ENCODE assay signal across 11 cellular contexts in genomic region chr12:851913-852312, GRCh38.
A peak's percentile ranks its signal among the peaks of the same experiment; 100 is the strongest.
DNase-seq lines count a peak whose midpoint lies in the region; ATAC-seq and TF ChIP-seq lines count a peak whose summit lies in the region.
"Had no signal": no experiment of that assay in that cellular context is flagged by ENCODE, and none has a peak within 500 bp of the region (broad histone marks: within the 10 kb centered on the region; RNA-seq: fewer than 3 reads in every experiment).

No MANE protein-coding gene starts in this region.

- H3K9me2 ChIP-seq in MM.1S (replicated peaks; ENCODE audit: insufficient read depth, low read length), result no peaks in the 10 kb centered on the region

- POLR2A ChIA-PET in activated CD4-positive, alpha-beta T cell treated with anti-CD3 and anti-CD28 coated beads, Interleukin-2, amount 10 ng/mL, durations not matched to agents 7 days and 5 days (lab: Charles Lee), result no interaction called here

- H3K4me3 ChIP-seq in RWPE2 (ENCODE audit: severe bottlenecking) (no peak overlapping the region), fibroblast of lung (replicated peaks in 1 of 4; ENCODE audit: control extremely low read depth in 1 of 4, insufficient read depth in 1 of 4, low read depth in 3 of 4, low read length in 4 of 4) (peak overlapping the region in 2 of 4 experiments; percentile 17 to 32), stomach (no peak overlapping the region), MM.1S (ENCODE audit: low read length) (no peak overlapping the region)

- peak overlapping the region; percentile 83 for H3K27ac ChIP-seq in RWPE2 (ENCODE audit: poor library complexity, severe bottlenecking)
- peak overlapping the region; percentile 4 for H3K27ac ChIP-seq in fibroblast of lung (ENCODE audit: insufficient read depth, low read length)
- peak overlapping the region in 3 of 5 donors; percentile 40 to 50 (median 44) for H3K27ac ChIP-seq in stomach
- H3K27ac ChIP-seq in MM.1S (ENCODE audit: low read length), result no peak overlapping the region

- H3K9me3 Mint-ChIP-seq in activated CD4-positive, alpha-beta T cell treated with anti-CD3 and anti-CD28 coated beads, Interleukin-2, amount 10 ng/mL, durations not matched to agents 7 days and 5 days, result peaks cover 6% of the 10 kb centered on the region

- no peak for TF ChIP-seq POLR2A in stomach (IDR thresholded peaks at IDR 0.05)

- peaks cover 19% of the 10 kb centered on the region for H3K4me1 Mint-ChIP-seq in activated CD4-positive, alpha-beta T cell treated with anti-CD3 and anti-CD28 coated beads, Interleukin-2, amount 10 ng/mL, durations not matched to agents 7 days and 5 days

- no peak for TF ChIP-seq CTCF in RWPE2 (IDR thresholded peaks at IDR 0.05; ENCODE audit: poor library complexity, severe bottlenecking)
- no peak for TF ChIP-seq CTCF in fibroblast of lung (conservative IDR thresholded peaks at IDR 0.05 in 1 of 2, IDR thresholded peaks at IDR 0.05 in 1 of 2; ENCODE audit: low read depth in 1 of 2, low read length in 2 of 2)
- TF ChIP-seq CTCF in stomach (IDR thresholded peaks at IDR 0.05), result no peak
- TF ChIP-seq CTCF in MM.1S (IDR thresholded peaks at IDR 0.05; ENCODE audit: low read length), result no peak

- H3K27me3 ChIP-seq in RWPE2 (ENCODE audit: insufficient read depth, poor library complexity, severe bottlenecking), result no peaks in the 10 kb centered on the region
- H3K27me3 ChIP-seq in fibroblast of lung (ENCODE audit: control insufficient read depth, insufficient read depth, low read length), result no peaks in the 10 kb centered on the region
- H3K27me3 ChIP-seq in stomach, result no peaks in the 10 kb centered on the region
- H3K27me3 ChIP-seq in MM.1S (replicated peaks; ENCODE audit: insufficient read depth, low read length), result no peaks in the 10 kb centered on the region

- ATAC-seq in RWPE2 (ENCODE audit: low read depth), result peak; percentile 63

- no peaks in the 10 kb centered on the region; the same call in none of the 2 replicates for H3F3A ChIP-seq in MM.1S (ENCODE audit: insufficient read depth, low read length)

- no peak for TF ChIP-seq EP300 in stomach (IDR thresholded peaks at IDR 0.05)

- peak overlapping the region; percentile 51 for H3K4me2 ChIP-seq in fibroblast of lung (ENCODE audit: extremely low read depth, insufficient read depth, low read length)
- H3K4me2 ChIP-seq in MM.1S (ENCODE audit: low read depth, low read length), result no peak overlapping the region

- no peaks in the 10 kb centered on the region for H3K27me3 Mint-ChIP-seq in activated CD4-positive, alpha-beta T cell treated with anti-CD3 and anti-CD28 coated beads, Interleukin-2, amount 10 ng/mL, durations not matched to agents 7 days and 5 days

- H4K20me1 ChIP-seq in fibroblast of lung (ENCODE audit: control insufficient read depth, extremely low read depth, insufficient read depth, low read length) (no peaks in the 10 kb centered on the region), MM.1S (ENCODE audit: insufficient read depth, low read length) (no peaks in the 10 kb centered on the region)

- intact Hi-C loops in stomach (cut with DNase I; ENCODE audit: low total_unique reads), result no loop called here

- peaks cover 30% of the 10 kb centered on the region for H3K36me3 Mint-ChIP-seq in activated CD4-positive, alpha-beta T cell treated with anti-CD3 and anti-CD28 coated beads, Interleukin-2, amount 10 ng/mL, durations not matched to agents 7 days and 5 days (ENCODE audit: low read depth)

- H3K27ac Mint-ChIP-seq in activated CD4-positive, alpha-beta T cell treated with anti-CD3 and anti-CD28 coated beads, Interleukin-2, amount 10 ng/mL, durations not matched to agents 7 days and 5 days, result peak overlapping the region; percentile 62

- H3K4me1 ChIP-seq in RWPE2 (ENCODE audit: insufficient read depth, poor library complexity, severe bottlenecking), result peaks cover 52% of the 10 kb centered on the region
- no peaks in the 10 kb centered on the region for H3K4me1 ChIP-seq in fibroblast of lung (ENCODE audit: control insufficient read depth, extremely low read depth, insufficient read depth, low read length)
- peaks cover 0 to 74% (median 36%) of the 10 kb centered on the region in 4 donors for H3K4me1 ChIP-seq in stomach
- H3K4me1 ChIP-seq in MM.1S (ENCODE audit: low read length), result no peaks in the 10 kb centered on the region

- no peak overlapping the region for H3K4me3 Mint-ChIP-seq in activated CD4-positive, alpha-beta T cell treated with anti-CD3 and anti-CD28 coated beads, Interleukin-2, amount 10 ng/mL, durations not matched to agents 7 days and 5 days

- H3K9me3 ChIP-seq in RWPE2 (ENCODE audit: severe bottlenecking), result no peaks in the 10 kb centered on the region
- H3K9me3 ChIP-seq in fibroblast of lung (ENCODE audit: control insufficient read depth, insufficient read depth, low read depth, low read length), result no peaks in the 10 kb centered on the region
- H3K9me3 ChIP-seq in stomach, result no peaks in the 10 kb centered on the region
- H3K9me3 ChIP-seq in MM.1S (replicated peaks; ENCODE audit: insufficient read depth, low read length), result no peaks in the 10 kb centered on the region

- WGBS in stomach, 5 donors, result 57 to 83% (median 74%) methylated on average over 3 of the region's 3 CpGs

- H3K79me2 ChIP-seq in fibroblast of lung (ENCODE audit: control insufficient read depth, insufficient read depth, low read length), result peaks cover 24% of the 10 kb centered on the region
- H3K79me2 ChIP-seq in MM.1S (ENCODE audit: low read length), result peaks cover 34% of the 10 kb centered on the region

- DNase-seq in activated CD4-positive, alpha-beta T cell treated with anti-CD3 and anti-CD28 coated beads, Interleukin-2, amount 10 ng/mL, durations not matched to agents 7 days and 5 days, result no peak
- no peak for DNase-seq in activated CD4-positive, alpha-beta T cell treated with anti-CD3 and anti-CD28 coated beads for 48 hours
- DNase-seq in RWPE2 (ENCODE audit: low spot score) (no peak), fibroblast of lung (ENCODE audit: low read depth in 2 of 2) (peak; percentile 79 to 85), stomach (no peak), MM.1S (no peak), NCI-H748 treated with DMSO at 0.1 percent for 48 hours (lab: John Stamatoyannopoulos, UW) (no peak)
- DNase-seq in effector CD8-positive, alpha-beta T cell (lab: John Stamatoyannopoulos, UW), result no peak
- DNase-seq: NCI-H1092 treated with DMSO at 0.1 percent for 48 hours; nucleus accumbens; stimulated activated CD8-positive, alpha-beta memory T cell treated with anti-CD3 and anti-CD28 coated beads, Interleukin-4, amount 100 ng/mL, for 48 hours had no signal

- H3K9ac ChIP-seq in fibroblast of lung (ENCODE audit: insufficient read depth, low read length) (no peak overlapping the region), MM.1S (ENCODE audit: low read length) (no peak overlapping the region)

- CTCF ChIA-PET in activated CD4-positive, alpha-beta T cell treated with anti-CD3 and anti-CD28 coated beads, Interleukin-2, amount 10 ng/mL, durations not matched to agents 7 days and 5 days (lab: Charles Lee), result no interaction called here

- H3K36me3 ChIP-seq in RWPE2 (ENCODE audit: low read depth), result peaks cover 7% of the 10 kb centered on the region
- H3K36me3 ChIP-seq in fibroblast of lung (ENCODE audit: control insufficient read depth, insufficient read depth, low read length), result no peaks in the 10 kb centered on the region
- peaks cover 0 to 3% (median 0%) of the 10 kb centered on the region in 4 donors for H3K36me3 ChIP-seq in stomach
- H3K36me3 ChIP-seq in MM.1S (replicated peaks; ENCODE audit: insufficient read depth, low read length), result no peaks in the 10 kb centered on the region

- H2AFZ ChIP-seq in fibroblast of lung (ENCODE audit: low read length), result no peak overlapping the region
- no peak overlapping the region for H2AFZ ChIP-seq in MM.1S (ENCODE audit: low read length)

Comparison
In these comparisons a context has a peak if more than half of its experiments do, and no peak if none do; other contexts are left out.
1. DNase-seq: peak in fibroblast of lung (2 of 2); none in activated CD4-positive, alpha-beta T cell treated with anti-CD3 and anti-CD28 coated beads, Interleukin-2, amount 10 ng/mL, durations not matched to agents 7 days and 5 days (single experiment), activated CD4-positive, alpha-beta T cell treated with anti-CD3 and anti-CD28 coated beads for 48 hours (single experiment), RWPE2 (single experiment), stomach (single experiment), MM.1S (single experiment), effector CD8-positive, alpha-beta T cell (single experiment) and NCI-H748 treated with DMSO at 0.1 percent for 48 hours (single experiment).